ENCODE assay signal across 34 cellular contexts in genomic region chr10:69791812-69792211, GRCh38. TPM values are rescaled to one million over a fixed set of nuclear protein-coding genes. Genes with fewer than 3 reads are reported as not detected.
"Had no signal": no experiment of that assay in that cellular context is flagged by ENCODE, and none has a peak within 500 bp of the region (broad histone marks: within the 10 kb centered on the region; RNA-seq: fewer than 3 reads in every experiment).

No MANE protein-coding gene starts in this region.

- H3K4me1 Mint-ChIP-seq: activated B cell treated with CpG ODN at 0.5 μM for 24 hours; activated naive CD4-positive, alpha-beta T cell treated with anti-CD3 and anti-CD28 coated beads, Interleukin-2, amount 50 U/mL, for 24 hours; activated naive CD8-positive, alpha-beta T cell treated with anti-CD3 and anti-CD28 coated beads for 36 hours; activated naive CD8-positive, alpha-beta T cell treated with anti-CD3 and anti-CD28 coated beads, Interleukin-2, amount 50 U/mL, for 24 hours had no signal

- H3K27me3 ChIP-seq: adrenal gland, breast epithelium, cardiac muscle cell, colonic mucosa had no signal

- H3K9me3 Mint-ChIP-seq: activated B cell treated with CpG ODN at 0.5 μM for 24 hours; activated naive CD4-positive, alpha-beta T cell treated with anti-CD3 and anti-CD28 coated beads, Interleukin-2, amount 50 U/mL, for 24 hours; activated naive CD8-positive, alpha-beta T cell treated with anti-CD3 and anti-CD28 coated beads for 36 hours had no signal

- H3K4me3 ChIP-seq: adrenal gland, breast epithelium, cardiac muscle cell, colonic mucosa, dorsolateral prefrontal cortex had no signal

- H3K9me3 ChIP-seq: adrenal gland, colonic mucosa had no signal

- H3K27ac ChIP-seq: adrenal gland, breast epithelium, cardiac muscle cell, colonic mucosa, dorsolateral prefrontal cortex, WERI-Rb-1 had no signal

- DNase-seq: activated B cell treated with CpG ODN at 0.5 μM for 24 hours; activated CD4-positive, alpha-beta T cell treated with anti-CD3 and anti-CD28 coated beads for 48 hours; activated CD4-positive, alpha-beta T cell treated with anti-CD3 and anti-CD28 coated beads, Interleukin-2, amount 50 U/mL, for 1 hour; activated CD4-positive, alpha-beta T cell treated with anti-CD3 and anti-CD28 coated beads, Interleukin-2, amount 50 U/mL, for 48 hours; activated CD8-positive, alpha-beta memory T cell treated with anti-CD3 and anti-CD28 coated beads for 24 hours; activated CD8-positive, alpha-beta T cell treated with anti-CD3 and anti-CD28 coated beads for 36 hours; activated effector memory CD4-positive, alpha-beta T cell treated with anti-CD3 and anti-CD28 coated beads, Interleukin-2, amount 50 U/mL, for 16 hours; activated naive CD4-positive, alpha-beta T cell treated with anti-CD3 and anti-CD28 coated beads for 36 hours; activated naive CD8-positive, alpha-beta T cell treated with anti-CD3 and anti-CD28 coated beads for 36 hours; activated naive CD8-positive, alpha-beta T cell treated with anti-CD3 and anti-CD28 coated beads, Interleukin-2, amount 50 U/mL, for 24 hours; activated T-cell treated with anti-CD3 and anti-CD28 coated beads, Interleukin-2, amount 50 U/mL, for 4 hours; adrenal gland; aorta; central memory CD4-positive, alpha-beta T cell; cerebellar nuclear complex; colonic mucosa; effector memory CD4-positive, alpha-beta T cell; endodermal cell; foreskin fibroblast; T-helper 1 cell; T-helper 17 cell; T1000; WERI-Rb-1 had no signal

- H3K36me3 Mint-ChIP-seq: activated naive CD4-positive, alpha-beta T cell treated with anti-CD3 and anti-CD28 coated beads, Interleukin-2, amount 50 U/mL, for 24 hours; activated naive CD8-positive, alpha-beta T cell treated with anti-CD3 and anti-CD28 coated beads for 36 hours; brain had no signal

- ATAC-seq: activated CD4-positive, CD25-positive, alpha-beta regulatory T cell treated with anti-CD3 and anti-CD28 coated beads, Interleukin-2, amount 50 U/mL, for 24 hours; activated CD8-positive, alpha-beta T cell treated with anti-CD3 and anti-CD28 coated beads for 36 hours; activated naive CD8-positive, alpha-beta T cell treated with anti-CD3 and anti-CD28 coated beads, Interleukin-2, amount 50 U/mL, for 24 hours; activated T-cell treated with anti-CD3 and anti-CD28 coated beads, Interleukin-2, amount 50 U/mL, for 4 hours; esophagus mucosa; T-helper 17 cell had no signal

- H3K4me3 Mint-ChIP-seq: activated B cell treated with CpG ODN at 0.5 μM for 24 hours; activated CD8-positive, alpha-beta T cell treated with anti-CD3 and anti-CD28 coated beads for 36 hours; activated naive CD4-positive, alpha-beta T cell treated with anti-CD3 and anti-CD28 coated beads for 36 hours; activated naive CD4-positive, alpha-beta T cell treated with anti-CD3 and anti-CD28 coated beads, Interleukin-2, amount 50 U/mL, for 24 hours; activated naive CD8-positive, alpha-beta T cell treated with anti-CD3 and anti-CD28 coated beads for 36 hours; activated naive CD8-positive, alpha-beta T cell treated with anti-CD3 and anti-CD28 coated beads, Interleukin-2, amount 50 U/mL, for 24 hours; activated T-cell treated with anti-CD3 and anti-CD28 coated beads, Interleukin-2, amount 50 U/mL, for 4 hours; brain; dendritic cell treated with granulocyte-macrophage colony-stimulating factor and Interleukin-4, amounts not matched to agents 40 ng/mL and 50 ng/mL, for 4 days; endodermal cell; T-helper 17 cell; T-helper 2 cell treated with Interferon-gamma antibody and Interleukin-4, amounts not matched to agents 5 μg/mL and 100 μg/mL, for 36 hours had no signal

- H3K36me3 ChIP-seq: adrenal gland, breast epithelium, cardiac muscle cell, colonic mucosa, WERI-Rb-1 had no signal

- H3K4me1 ChIP-seq: adrenal gland, breast epithelium, colonic mucosa had no signal

- H3K27ac Mint-ChIP-seq: activated B cell treated with CpG ODN at 0.5 μM for 24 hours; activated CD8-positive, alpha-beta T cell treated with anti-CD3 and anti-CD28 coated beads for 36 hours; activated naive CD4-positive, alpha-beta T cell treated with anti-CD3 and anti-CD28 coated beads for 36 hours; activated naive CD4-positive, alpha-beta T cell treated with anti-CD3 and anti-CD28 coated beads, Interleukin-2, amount 50 U/mL, for 24 hours; activated naive CD8-positive, alpha-beta T cell treated with anti-CD3 and anti-CD28 coated beads for 36 hours; activated naive CD8-positive, alpha-beta T cell treated with anti-CD3 and anti-CD28 coated beads, Interleukin-2, amount 50 U/mL, for 24 hours; activated T-helper 2 cell treated with anti-CD3 and anti-CD28 coated beads, Interferon-gamma antibody, Interleukin-2, Interleukin-4, amounts not matched to agents 10 μg/mL and 5 μg/mL and 100 μg/mL, durations not matched to agents 14 hours and 24 hours and 36 hours; dendritic cell treated with granulocyte-macrophage colony-stimulating factor and Interleukin-4, amounts not matched to agents 40 ng/mL and 50 ng/mL, for 4 days; endodermal cell; T-helper 17 cell; T-helper 2 cell treated with Interferon-gamma antibody and Interleukin-4, amounts not matched to agents 5 μg/mL and 100 μg/mL, for 36 hours had no signal

- H3K27me3 Mint-ChIP-seq: activated naive CD8-positive, alpha-beta T cell treated with anti-CD3 and anti-CD28 coated beads for 36 hours had no signal

- FAIRE-seq: frontal cortex had no signal

RNA-seq across cellular contexts. Expression of gene COL13A1, which starts 9.9 kb away (rescaled TPM):
- total RNA-seq: activated B cell treated with CpG ODN at 0.5 μM for 24 hours; activated CD8-positive, alpha-beta T cell treated with anti-CD3 and anti-CD28 coated beads for 36 hours; activated naive CD4-positive, alpha-beta T cell treated with anti-CD3 and anti-CD28 coated beads for 36 hours; activated naive CD8-positive, alpha-beta T cell treated with anti-CD3 and anti-CD28 coated beads for 36 hours; activated T-cell treated with anti-CD3 and anti-CD28 coated beads, Interleukin-2, amount 50 U/mL, for 4 hours; activated T-helper 2 cell treated with anti-CD3 and anti-CD28 coated beads, Interferon-gamma antibody, Interleukin-2, Interleukin-4, amounts not matched to agents 10 μg/mL and 5 μg/mL and 100 μg/mL, durations not matched to agents 14 hours and 24 hours and 36 hours; T-helper 17 cell had no signal
